Comparison of ENCODE assay signal across 9 cellular contexts in the genomic region with DNA sequence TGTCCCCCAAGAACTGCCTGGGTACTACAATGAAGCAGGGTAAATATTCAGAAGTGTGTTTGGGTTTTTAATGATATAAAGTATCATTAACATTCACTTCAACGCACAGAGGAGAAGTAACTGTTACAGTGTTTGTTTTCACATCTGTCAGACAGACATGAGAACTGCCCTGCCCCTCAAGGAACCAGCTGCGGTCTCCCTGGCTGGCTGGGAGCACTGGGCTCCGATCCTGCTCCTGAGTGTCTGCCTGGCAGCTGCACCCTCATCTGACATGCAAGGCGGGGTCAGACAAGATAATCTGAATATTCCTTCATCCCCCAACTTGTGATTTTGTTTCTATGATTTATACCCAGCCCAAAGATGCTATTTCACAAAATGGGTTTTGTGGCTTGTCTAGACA.
DNase-seq lines count a peak whose midpoint lies in the region; ATAC-seq and TF ChIP-seq lines count a peak whose summit lies in the region.
"Had no signal": no experiment of that assay in that cellular context is flagged by ENCODE, and none has a peak within 500 bp of the region (broad histone marks: within the 10 kb centered on the region; RNA-seq: fewer than 3 reads in every experiment).

No MANE protein-coding gene starts in this region.

- H3K9me3 ChIP-seq in colonic mucosa: no peaks in the 10 kb centered on the region

- peak overlapping the region; percentile 87 to 98 for H3K27ac Mint-ChIP-seq in natural killer cell

- H3K9ac ChIP-seq in colonic mucosa (ENCODE audit: low read depth in 2 of 2, low read length in 2 of 2): no peak overlapping the region

- H3K27me3 ChIP-seq in colonic mucosa: no peaks in the 10 kb centered on the region

- no peaks in the 10 kb centered on the region for H3K9me3 Mint-ChIP-seq in natural killer cell

- H3K4me3 Mint-ChIP-seq in natural killer cell: peak overlapping the region; percentile 79

- intact Hi-C loops in colonic mucosa (cut with DNase I) (loop anchor here (5.0 kb wide), 1 partner anchor 55 kb away; no protein-coding TSS in a partner anchor), natural killer cell (cut with micrococcal nuclease) (loop anchor here (5.0 kb wide), 1 partner anchor 35 kb away; no protein-coding TSS in a partner anchor)

- peak overlapping the region; percentile 69 for H3K27ac ChIP-seq in colonic mucosa

- TF ChIP-seq CTCF in colonic mucosa (IDR thresholded peaks at IDR 0.05) (no peak), natural killer cell (IDR thresholded peaks at IDR 0.05) (no peak)

- H3K4me1 Mint-ChIP-seq in natural killer cell: peaks cover 85% of the 10 kb centered on the region in 2 donors

- no peaks in the 10 kb centered on the region for H3K36me3 ChIP-seq in colonic mucosa

- H3K36me3 Mint-ChIP-seq in natural killer cell: no peaks in the 10 kb centered on the region

- DNase-seq in CD1c-positive myeloid dendritic cell (ENCODE audit: extremely low spot score) (peak; percentile 67), NCI-H1092 (lab: John Stamatoyannopoulos, UW) (peak; percentile 34), colonic mucosa (no peak), natural killer cell (no peak), foreskin melanocyte (no peak)
- DNase-seq: NCI-H1048 had no signal

- no peak for ATAC-seq in natural killer cell
- ATAC-seq in HG03139 (IDR thresholded peaks at IDR 0.05; ENCODE audit: unreplicated experiment): no peak
- no peak for ATAC-seq in HG02588 (IDR thresholded peaks at IDR 0.05; ENCODE audit: unreplicated experiment)
- no peak for ATAC-seq in HG03196 (IDR thresholded peaks at IDR 0.05; ENCODE audit: unreplicated experiment)

- peaks cover 9% of the 10 kb centered on the region for H3K4me1 ChIP-seq in colonic mucosa

- H3K27me3 Mint-ChIP-seq in natural killer cell (ENCODE audit: low read depth in 2 of 2): no peaks in the 10 kb centered on the region

- H3K4me3 ChIP-seq in colonic mucosa: no peak overlapping the region

Comparison
In these comparisons a context has a peak if more than half of its experiments do, and no peak if none do; other contexts are left out.
1. DNase-seq: peak in CD1c-positive myeloid dendritic cell (single experiment) and NCI-H1092 (single experiment); none in colonic mucosa (single experiment), natural killer cell (single experiment) and foreskin melanocyte (single experiment).